In genomic region chr12:65977384-65977783, GRCh38 we compare ENCODE assay signal across 16 cellular contexts.
"Had no signal": no experiment of that assay in that cellular context is flagged by ENCODE, and none has a peak within 500 bp of the region (broad histone marks: within the 10 kb centered on the region; RNA-seq: fewer than 3 reads in every experiment).

No MANE protein-coding gene starts in this region.

- H3K4me1 ChIP-seq: colonic mucosa, parathyroid adenoma, tibial nerve, uterus had no signal

- H3K36me3 ChIP-seq: colonic mucosa, tibial nerve, uterus, WERI-Rb-1 had no signal

- H2AFZ ChIP-seq: parathyroid adenoma had no signal

- H3K27me3 ChIP-seq: colonic mucosa, tibial nerve, uterus had no signal

- H3K27ac ChIP-seq: colonic mucosa, parathyroid adenoma, tibial nerve, uterus, WERI-Rb-1 had no signal

- H3K79me2 ChIP-seq: parathyroid adenoma had no signal

- H3K4me1 Mint-ChIP-seq: activated naive CD4-positive, alpha-beta T cell treated with anti-CD3 and anti-CD28 coated beads, Interleukin-2, amount 10 ng/mL, durations not matched to agents 7 days and 5 days; stimulated activated memory B cell treated with anti-CD40 and anti-IgM and Interleukin-4, amounts not matched to agents 10 μg/mL and 1 μg/mL and 100 μg/mL, for 72 hours; T-helper 17 cell had no signal

- ATAC-seq: left lobe of liver; stimulated activated memory B cell treated with anti-CD40 and anti-IgM and Interleukin-4, amounts not matched to agents 10 μg/mL and 1 μg/mL and 100 μg/mL, for 72 hours; T-helper 17 cell had no signal

- FAIRE-seq: keratinocyte had no signal

- H3K27ac Mint-ChIP-seq: activated naive CD4-positive, alpha-beta T cell treated with anti-CD3 and anti-CD28 coated beads, Interleukin-2, amount 10 ng/mL, durations not matched to agents 7 days and 5 days; stimulated activated memory B cell treated with anti-CD40 and anti-IgM and Interleukin-4, amounts not matched to agents 10 μg/mL and 1 μg/mL and 100 μg/mL, for 72 hours; T-helper 17 cell had no signal

- H3K36me3 Mint-ChIP-seq: activated naive CD4-positive, alpha-beta T cell treated with anti-CD3 and anti-CD28 coated beads, Interleukin-2, amount 10 ng/mL, durations not matched to agents 7 days and 5 days; stimulated activated memory B cell treated with anti-CD40 and anti-IgM and Interleukin-4, amounts not matched to agents 10 μg/mL and 1 μg/mL and 100 μg/mL, for 72 hours had no signal

- DNase-seq: activated CD4-positive, alpha-beta T cell treated with anti-CD3 and anti-CD28 coated beads, Interleukin-2, amount 50 U/mL, for 48 hours; activated naive CD4-positive, alpha-beta T cell treated with anti-CD3 and anti-CD28 coated beads, Interleukin-2, amount 10 ng/mL, durations not matched to agents 7 days and 5 days; caudate nucleus; colonic mucosa; effector CD4-positive, alpha-beta T cell; mammary epithelial cell; retina; stimulated activated CD4-positive, alpha-beta T cell treated with anti-CD3 and anti-CD28 coated beads, Interleukin-2, amount 100 ng/mL, for 48 hours; T-helper 17 cell; uterus; WERI-Rb-1 had no signal

- H3K27me3 Mint-ChIP-seq: stimulated activated memory B cell treated with anti-CD40 and anti-IgM and Interleukin-4, amounts not matched to agents 10 μg/mL and 1 μg/mL and 100 μg/mL, for 72 hours had no signal

- H3K9me3 ChIP-seq: colonic mucosa, uterus had no signal

- H3K4me3 ChIP-seq: colonic mucosa, tibial nerve, uterus had no signal

- H3K9ac ChIP-seq: parathyroid adenoma had no signal

- H3K4me3 Mint-ChIP-seq: activated naive CD4-positive, alpha-beta T cell treated with anti-CD3 and anti-CD28 coated beads, Interleukin-2, amount 10 ng/mL, durations not matched to agents 7 days and 5 days; stimulated activated memory B cell treated with anti-CD40 and anti-IgM and Interleukin-4, amounts not matched to agents 10 μg/mL and 1 μg/mL and 100 μg/mL, for 72 hours; T-helper 17 cell had no signal
